In the genomic region with DNA sequence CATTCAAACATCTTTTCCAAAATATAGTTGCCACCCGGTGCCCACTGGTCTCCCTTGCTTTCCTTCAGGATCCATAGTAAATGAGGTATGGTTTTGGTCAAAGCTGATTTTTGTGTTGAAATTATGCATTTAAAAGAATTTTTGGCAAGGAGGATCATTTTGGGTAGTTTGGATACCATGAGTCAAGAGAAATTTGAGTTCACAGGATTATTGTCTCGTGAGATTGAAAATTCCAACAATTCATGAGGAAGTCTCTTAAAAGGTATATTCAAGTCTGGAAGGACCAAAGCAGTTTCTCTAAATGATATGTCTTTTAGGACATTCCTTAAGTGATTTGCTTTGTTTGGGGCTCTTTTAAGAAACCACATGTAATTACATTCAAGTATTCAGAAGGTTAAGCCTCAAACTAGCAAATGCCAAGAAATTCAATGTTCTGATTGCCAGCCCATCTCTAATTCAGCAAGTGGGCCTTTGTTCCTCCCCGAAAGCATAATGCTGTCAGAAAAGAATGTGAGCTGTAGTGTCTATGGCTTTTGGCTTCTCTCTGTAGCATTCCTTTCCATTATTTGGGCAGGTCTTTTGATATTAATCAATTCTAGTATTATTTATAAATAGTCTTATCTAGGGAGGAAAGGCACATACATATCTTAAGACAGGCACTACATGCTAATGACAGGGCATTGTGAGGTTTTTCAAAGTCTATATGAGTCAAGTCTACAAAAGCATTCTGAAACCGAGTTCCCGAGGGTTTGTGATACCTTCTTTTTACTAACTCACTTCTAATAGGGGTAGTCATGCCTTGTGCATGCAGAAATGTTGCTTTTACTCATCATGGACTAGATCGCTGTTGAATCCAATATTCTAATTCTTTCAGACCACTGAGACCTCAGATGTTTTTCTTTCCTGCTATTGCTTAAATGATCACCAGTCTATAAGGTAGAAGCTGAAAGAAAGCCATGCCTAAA, we compare ENCODE assay signal across 17 cellular contexts.
"Had no signal": no experiment of that assay in that cellular context is flagged by ENCODE, and none has a peak within 500 bp of the region (broad histone marks: within the 10 kb centered on the region; RNA-seq: fewer than 3 reads in every experiment).

No MANE protein-coding gene starts in this region.

- H3K4me3 ChIP-seq: body of pancreas, left lung, pancreas, thyroid gland, uterus had no signal

- H3K27ac ChIP-seq: body of pancreas, left lung, pancreas, thyroid gland, uterus, WERI-Rb-1 had no signal

- H3K9me3 ChIP-seq: body of pancreas, left lung, pancreas, thyroid gland, uterus had no signal

- H3K27me3 ChIP-seq: body of pancreas, left lung, pancreas, thyroid gland, uterus had no signal

- H3K4me1 ChIP-seq: body of pancreas, left lung, pancreas, thyroid gland, uterus had no signal

- DNase-seq: activated CD4-positive, alpha-beta T cell treated with anti-CD3 and anti-CD28 coated beads for 4 hours; activated CD8-positive, alpha-beta memory T cell treated with anti-CD3 and anti-CD28 coated beads, Interleukin-2, amount 50 U/mL, for 48 hours; activated CD8-positive, alpha-beta T cell treated with anti-CD3 and anti-CD28 coated beads, Interleukin-2, amount 10 ng/mL, durations not matched to agents 7 days and 5 days; activated naive CD4-positive, alpha-beta T cell; dermis blood vessel endothelial cell; endodermal cell; foreskin fibroblast; left lung; nephron progenitor cell; pancreas; stimulated activated CD4-positive, alpha-beta T cell treated with anti-CD3 and anti-CD28 coated beads, Interleukin-15, amount 100 ng/mL, for 24 hours; T-cell; T1000; thyroid gland; uterus; WERI-Rb-1 had no signal

- ATAC-seq: activated CD8-positive, alpha-beta T cell treated with anti-CD3 and anti-CD28 coated beads, Interleukin-2, amount 10 ng/mL, durations not matched to agents 7 days and 5 days; body of pancreas; left lung; T-cell had no signal

- H3K36me3 ChIP-seq: left lung, pancreas, thyroid gland, uterus, WERI-Rb-1 had no signal
